17 cellular contexts compared by ENCODE assay signal in genomic region chr1:25666437-25666836, GRCh38. TPM values are rescaled to one million over a fixed set of nuclear protein-coding genes. Genes with fewer than 3 reads are reported as not detected.
A peak's percentile ranks its signal among the peaks of the same experiment; 100 is the strongest.
DNase-seq lines count a peak whose midpoint lies in the region; ATAC-seq and TF ChIP-seq lines count a peak whose summit lies in the region.
"Had no signal": no experiment of that assay in that cellular context is flagged by ENCODE, and none has a peak within 500 bp of the region (broad histone marks: within the 10 kb centered on the region; RNA-seq: fewer than 3 reads in every experiment).

No MANE protein-coding gene starts in this region.

- no peak overlapping the region for H3K4me3 Mint-ChIP-seq in dendritic cell treated with granulocyte-macrophage colony-stimulating factor and Interleukin-4, amounts not matched to agents 40 ng/mL and 50 ng/mL, for 4 days
- H3K4me3 Mint-ChIP-seq: activated CD8-positive, alpha-beta memory T cell treated with anti-CD3 and anti-CD28 coated beads, Interleukin-2, amount 10 ng/mL, durations not matched to agents 7 days and 5 days had no signal

- H3K27me3 ChIP-seq in HUES48 (ENCODE audit: control insufficient read depth, insufficient read depth, low read length) (no peaks in the 10 kb centered on the region), neuron (ENCODE audit: insufficient read depth, low read length) (no peaks in the 10 kb centered on the region), body of pancreas (no peaks in the 10 kb centered on the region)
- H3K27me3 ChIP-seq: neutrophil had no signal

- H3K4me3 ChIP-seq in HUES48 (ENCODE audit: low read depth, low read length), result no peak overlapping the region
- H3K4me3 ChIP-seq in neuron (ENCODE audit: low read length), result peak overlapping the region; percentile 10
- H3K4me3 ChIP-seq in body of pancreas, result no peak overlapping the region

- no peak for TF ChIP-seq CTCF in body of pancreas (IDR thresholded peaks at IDR 0.05)

- H3K36me3 Mint-ChIP-seq in dendritic cell treated with granulocyte-macrophage colony-stimulating factor and Interleukin-4, amounts not matched to agents 40 ng/mL and 50 ng/mL, for 4 days (ENCODE audit: low read depth), result no peaks in the 10 kb centered on the region

- WGBS in body of pancreas, 2 donors, result 81 to 85% methylated on average over 6 of the region's 6 CpGs

- H3K4me1 Mint-ChIP-seq in dendritic cell treated with granulocyte-macrophage colony-stimulating factor and Interleukin-4, amounts not matched to agents 40 ng/mL and 50 ng/mL, for 4 days (ENCODE audit: low read depth), result peaks cover 21% of the 10 kb centered on the region
- H3K4me1 Mint-ChIP-seq: activated CD8-positive, alpha-beta memory T cell treated with anti-CD3 and anti-CD28 coated beads, Interleukin-2, amount 10 ng/mL, durations not matched to agents 7 days and 5 days had no signal

- ATAC-seq in body of pancreas (no peak), HG03196 (IDR thresholded peaks at IDR 0.05; ENCODE audit: unreplicated experiment) (no peak)
- ATAC-seq: activated CD8-positive, alpha-beta memory T cell treated with anti-CD3 and anti-CD28 coated beads, Interleukin-2, amount 10 ng/mL, durations not matched to agents 7 days and 5 days; HCT116 had no signal

- H3K4me1 ChIP-seq in HUES48 (ENCODE audit: control insufficient read depth, insufficient read depth, low read length), result peaks cover 18% of the 10 kb centered on the region
- peaks cover 36% of the 10 kb centered on the region for H3K4me1 ChIP-seq in neuron (ENCODE audit: insufficient read depth, low read length)
- peaks cover 6% of the 10 kb centered on the region for H3K4me1 ChIP-seq in body of pancreas

- no peaks in the 10 kb centered on the region for H3K9me3 ChIP-seq in HUES48 (ENCODE audit: control insufficient read depth, insufficient read depth, low read length)
- H3K9me3 ChIP-seq in neuron (ENCODE audit: low read length), result no peaks in the 10 kb centered on the region
- H3K9me3 ChIP-seq in body of pancreas, result no peaks in the 10 kb centered on the region
- H3K9me3 ChIP-seq: neutrophil had no signal

- H3K27ac ChIP-seq in HUES48 (ENCODE audit: low read depth, low read length) (peak overlapping the region; percentile 21), body of pancreas (no peak overlapping the region)
- H3K27ac ChIP-seq: neutrophil had no signal

- peak overlapping the region; percentile 31 for H2AFZ ChIP-seq in neuron (ENCODE audit: low read depth, low read length)

- intact Hi-C loops in dendritic cell treated with granulocyte-macrophage colony-stimulating factor and Interleukin-4, amounts not matched to agents 40 ng/mL and 50 ng/mL, for 4 days (cut with micrococcal nuclease), result no loop called here
- intact Hi-C loops in body of pancreas (cut with DNase I), result no loop called here

- no peaks in the 10 kb centered on the region for H3K9me3 Mint-ChIP-seq in dendritic cell treated with granulocyte-macrophage colony-stimulating factor and Interleukin-4, amounts not matched to agents 40 ng/mL and 50 ng/mL, for 4 days

- H3K36me3 ChIP-seq in HUES48 (ENCODE audit: control insufficient read depth, insufficient read depth, low read length) (no peaks in the 10 kb centered on the region), neuron (ENCODE audit: insufficient read depth, low read length) (no peaks in the 10 kb centered on the region), body of pancreas (replicated peaks in 1 of 2; ENCODE audit: insufficient read depth in 1 of 2, low read depth in 2 of 2) (no peaks in the 10 kb centered on the region)
- H3K36me3 ChIP-seq: neutrophil had no signal

- H3K27me3 Mint-ChIP-seq in dendritic cell treated with granulocyte-macrophage colony-stimulating factor and Interleukin-4, amounts not matched to agents 40 ng/mL and 50 ng/mL, for 4 days, result no peaks in the 10 kb centered on the region

- peak; percentile 3 for DNase-seq in SHP77 treated with DMSO at 0.1 percent for 48 hours (lab: John Stamatoyannopoulos, UW)
- DNase-seq in SHP77 (lab: John Stamatoyannopoulos, UW), result no peak
- no peak for DNase-seq in body of pancreas
- DNase-seq in OCI-M1 (lab: John Stamatoyannopoulos, UW), result no peak
- DNase-seq: activated CD4-positive, alpha-beta T cell treated with anti-CD3 and anti-CD28 coated beads for 4 hours; activated CD8-positive, alpha-beta memory T cell treated with anti-CD3 and anti-CD28 coated beads, Interleukin-2, amount 10 ng/mL, durations not matched to agents 7 days and 5 days; EL; Karpas-422; NCI-H2029 treated with DMSO at 0.1 percent for 48 hours; NCI-H510A; stimulated activated CD4-positive, alpha-beta T cell treated with anti-CD3 and anti-CD28 coated beads, Interleukin-12 subunit alpha, Interleukin-12 subunit beta, amount 100 ng/mL, for 4 hours had no signal

- TF ChIP-seq POLR2A in body of pancreas (IDR thresholded peaks at IDR 0.05), result no peak

- H3K27ac Mint-ChIP-seq in dendritic cell treated with granulocyte-macrophage colony-stimulating factor and Interleukin-4, amounts not matched to agents 40 ng/mL and 50 ng/mL, for 4 days, result peak overlapping the region; percentile 69
- H3K27ac Mint-ChIP-seq: activated CD8-positive, alpha-beta memory T cell treated with anti-CD3 and anti-CD28 coated beads, Interleukin-2, amount 10 ng/mL, durations not matched to agents 7 days and 5 days had no signal

- no peak overlapping the region for H3K9ac ChIP-seq in HUES48 (ENCODE audit: low read depth, low read length)

RNA-seq across cellular contexts. Expression of gene MAN1C1, which starts 49.8 kb away (rescaled TPM):
- total RNA-seq in body of pancreas, result 10 to 100 TPM in 1 of 2 donors, 1 to 10 TPM in 1; 4.4 to 10.9 TPM
